Comparison of ENCODE assay signal across 25 cellular contexts in the genomic region with DNA sequence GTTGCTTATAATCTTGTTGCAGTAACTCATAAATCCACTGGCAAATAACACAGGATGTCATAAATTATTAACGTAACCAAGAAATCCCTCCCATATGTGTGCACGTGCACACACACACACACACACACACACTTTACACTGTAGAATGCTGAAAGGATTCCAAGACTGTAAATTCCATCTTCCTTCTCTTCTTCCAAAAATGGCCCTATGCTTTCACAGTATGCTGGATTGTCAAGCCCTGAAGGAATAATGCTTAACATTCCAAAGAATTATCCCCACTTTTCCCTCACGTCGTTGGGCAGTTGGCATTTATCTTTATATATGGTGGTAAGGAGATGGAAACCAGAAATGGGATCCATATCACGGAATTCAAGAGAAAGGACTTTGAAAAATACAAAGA.
"Had no signal": no experiment of that assay in that cellular context is flagged by ENCODE, and none has a peak within 500 bp of the region (broad histone marks: within the 10 kb centered on the region; RNA-seq: fewer than 3 reads in every experiment).

No MANE protein-coding gene starts in this region.

- DNase-seq: activated CD4-positive, alpha-beta T cell treated with anti-CD3 and anti-CD28 coated beads for 4 hours; activated CD4-positive, alpha-beta T cell treated with anti-CD3 and anti-CD28 coated beads, Interleukin-2, amount 50 U/mL, for 4 hours; activated effector memory CD4-positive, alpha-beta T cell treated with anti-CD3 and anti-CD28 coated beads, Interleukin-2, amount 50 U/mL, for 16 hours; activated naive CD4-positive, alpha-beta T cell treated with Interleukin-2 at 50 U/mL for 16 hours; activated T-cell treated with anti-CD3 and anti-CD28 coated beads, Interleukin-2, amount 50 U/mL, for 4 hours; brain microvascular endothelial cell; cerebellar nuclear complex; MM.1S; NCI-H1105; NCI-H1436; NCI-H187; NCI-H2081; NCI-H510A treated with DMSO at 0.1 percent for 48 hours; NCI-H69; NK-92 treated with Interleukin-12 subunit alpha and Interleukin-12 subunit beta, amount 100 ng/mL, for 24 hours; OCI-M1; Right ventricle myocardium superior; SJCRH30; SW 1271 had no signal

- H3K27me3 ChIP-seq: brain microvascular endothelial cell, cardiac muscle cell had no signal

- ATAC-seq: activated CD4-positive, CD25-positive, alpha-beta regulatory T cell treated with anti-CD3 and anti-CD28 coated beads, Interleukin-2, amount 50 U/mL, for 24 hours; activated T-cell treated with anti-CD3 and anti-CD28 coated beads, Interleukin-2, amount 50 U/mL, for 4 hours; Panc1; SK-N-SH treated with all-trans-retinoic acid at 6 μM for 48 hours had no signal

- H3K27ac ChIP-seq: brain microvascular endothelial cell, cardiac muscle cell, KMS-11, RWPE1, SJCRH30 had no signal

- H3K4me1 ChIP-seq: SJCRH30 had no signal

- H3K36me3 ChIP-seq: brain microvascular endothelial cell, cardiac muscle cell, SJCRH30 had no signal

- H3K9me3 ChIP-seq: SJCRH30 had no signal

- H3K4me3 ChIP-seq: cardiac muscle cell, SJCRH30 had no signal

- H3K4me2 ChIP-seq: KMS-11 had no signal
